7 cellular contexts compared by ENCODE assay signal in the genomic region with DNA sequence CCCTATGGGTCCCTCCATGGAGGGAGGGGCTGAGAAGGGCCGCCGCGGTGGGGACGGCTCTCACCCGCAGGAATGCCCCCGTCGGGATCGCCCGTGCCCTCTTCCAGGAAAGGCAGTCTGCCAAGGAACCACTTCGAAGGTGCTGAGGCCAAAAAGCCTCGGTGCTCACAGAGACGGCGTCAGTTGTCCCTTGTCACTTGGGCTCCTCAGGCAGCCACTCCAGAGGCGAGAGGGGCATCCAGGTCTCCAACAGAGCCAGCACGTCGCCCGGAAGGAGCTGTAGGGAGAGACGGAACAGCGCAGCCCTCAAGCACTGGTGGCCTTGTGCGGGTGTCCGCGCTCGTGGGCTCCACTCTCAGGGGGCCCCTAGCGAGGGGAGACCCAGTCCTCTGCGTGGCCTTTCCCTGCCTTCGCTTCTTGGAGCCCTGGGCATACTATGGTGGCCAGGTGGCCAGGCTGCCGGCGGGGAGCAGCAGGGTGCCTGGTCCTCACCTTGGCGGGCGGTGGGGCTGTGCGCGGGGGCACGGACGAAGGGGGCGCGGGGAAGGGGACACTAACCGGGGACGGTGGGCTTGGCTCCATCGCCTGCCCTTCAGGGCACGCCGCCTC. TPM values are rescaled to one million over a fixed set of nuclear protein-coding genes. Genes with fewer than 3 reads are reported as not detected.
A peak's percentile ranks its signal among the peaks of the same experiment; 100 is the strongest.
DNase-seq lines count a peak whose midpoint lies in the region; ATAC-seq, FAIRE-seq and TF ChIP-seq lines count a peak whose summit lies in the region.

No MANE protein-coding gene starts in this region.

- no CpG with 5 or more reads among the region's 41 CpGs for WGBS in gastroesophageal sphincter (ENCODE audit: low coverage in 1 of 2), 2 donors

- H3K36me3 ChIP-seq in gastroesophageal sphincter = no peaks in the 10 kb centered on the region

- H3K27me3 Mint-ChIP-seq in WTC11 (ENCODE audit: low read depth) = peaks cover 34% of the 10 kb centered on the region

- peaks cover 0 to 21% (median 6%) of the 10 kb centered on the region in 3 donors for H3K4me1 ChIP-seq in gastroesophageal sphincter

- H3K27me3 ChIP-seq in gastroesophageal sphincter = peaks cover 3% of the 10 kb centered on the region

- H3K4me1 Mint-ChIP-seq in WTC11 = peaks cover 20% of the 10 kb centered on the region; the same call in 1 of the 2 replicates

- no peak for TF ChIP-seq POLR2A in gastroesophageal sphincter (IDR thresholded peaks at IDR 0.05)

- no peaks in the 10 kb centered on the region for H3K9me3 ChIP-seq in gastroesophageal sphincter

- no peak for TF ChIP-seq EP300 in gastroesophageal sphincter (IDR thresholded peaks at IDR 0.05)

- peak overlapping the region in 3 of 4 donors; percentile 74 to 82 (median 75) for H3K27ac ChIP-seq in gastroesophageal sphincter

- CTCF ChIA-PET in WTC11 (lab: Charles Lee) = interaction anchor here (0.8 to 6.7 kb wide), 13 partner anchors 9 to 391 kb away, joined by 3 to 54 read pairs (median 4); no protein-coding TSS in a partner anchor

- ATAC-seq in HG02840 (IDR thresholded peaks at IDR 0.05; ENCODE audit: low FRiP score, unreplicated experiment) (peak; percentile 14), WTC11 (no peak), gastroesophageal sphincter (peak; percentile 16)

- H3K4me3 ChIP-seq in GM08714 (ENCODE audit: low read length) (peak overlapping the region; percentile 2; the same call in 1 of the 2 replicates), gastroesophageal sphincter (peak overlapping the region; percentile 60 to 83), retinal pigment epithelial cell (ENCODE audit: low read length) (peak overlapping the region; percentile 37)

- POLR2A ChIA-PET in WTC11 (lab: Charles Lee) = interaction anchor here (1.7 kb wide), 1 partner anchor 10 kb away, joined by 4 read pairs; no protein-coding TSS in a partner anchor

- FAIRE-seq in RCC 7860 (lab: Jason Lieb, UNC) = no peak

- H3K27ac Mint-ChIP-seq in WTC11 = no peak overlapping the region

- H3K36me3 Mint-ChIP-seq in WTC11 = no peaks in the 10 kb centered on the region

- no peaks in the 10 kb centered on the region for H3K9me3 Mint-ChIP-seq in WTC11

- H3K4me3 Mint-ChIP-seq in WTC11 = peak overlapping the region; percentile 62

- DNase-seq in WTC11 (ENCODE audit: low spot score) (no peak), retinal pigment epithelial cell (ENCODE audit: low read depth) (no peak), RCC 7860 (ENCODE audit: low spot score) (no peak), NCI-H226 (no peak)

- no peak for TF ChIP-seq CTCF in WTC11 (IDR thresholded peaks at IDR 0.05)
- no peak for TF ChIP-seq CTCF in gastroesophageal sphincter (IDR thresholded peaks at IDR 0.05)
- no peak for TF ChIP-seq CTCF in retinal pigment epithelial cell (conservative IDR thresholded peaks at IDR 0.05; ENCODE audit: low read depth, low read length)

TF ChIP-seq in WTC11, 78 proteins besides CTCF, POLR2A, EP300 and RAD21:
- TF ChIP-seq HMGA2 (CRISPR knock-in tag; IDR thresholded peaks at IDR 0.05) = no peak
- no peak for TF ChIP-seq KAT7 (CRISPR knock-in tag; IDR thresholded peaks at IDR 0.05; ENCODE audit: borderline replicate concordance)
- TF ChIP-seq, protein P1, sequence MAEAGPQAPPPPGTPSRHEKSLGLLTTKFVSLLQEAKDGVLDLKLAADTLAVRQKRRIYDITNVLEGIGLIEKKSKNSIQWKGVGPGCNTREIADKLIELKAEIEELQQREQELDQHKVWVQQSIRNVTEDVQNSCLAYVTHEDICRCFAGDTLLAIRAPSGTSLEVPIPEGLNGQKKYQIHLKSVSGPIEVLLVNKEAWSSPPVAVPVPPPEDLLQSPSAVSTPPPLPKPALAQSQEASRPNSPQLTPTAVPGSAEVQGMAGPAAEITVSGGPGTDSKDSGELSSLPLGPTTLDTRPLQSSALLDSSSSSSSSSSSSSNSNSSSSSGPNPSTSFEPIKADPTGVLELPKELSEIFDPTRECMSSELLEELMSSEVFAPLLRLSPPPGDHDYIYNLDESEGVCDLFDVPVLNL (CRISPR knock-in tag; IDR thresholded peaks at IDR 0.05; ENCODE audit: borderline replicate concordance, low read depth) = no peak
- no peak for TF ChIP-seq PRRX2 (CRISPR knock-in tag; IDR thresholded peaks at IDR 0.05)
- TF ChIP-seq ESRRA (CRISPR knock-in tag; IDR thresholded peaks at IDR 0.05; ENCODE audit: borderline replicate concordance) = no peak

RNA-seq across cellular contexts. Expression of a gene that starts 1.0 kb away (rescaled TPM):
- total RNA-seq in WTC11 (2021) (0.32 to 0.50 TPM (median 0.41 TPM) in 3 replicates), gastroesophageal sphincter (1 to 10 TPM in 1 of 4 donors, under 1 TPM in 3; 0.15 to 2.0 (median 0.60) TPM)

RNA-seq across cellular contexts. Expression of a gene that starts 26.1 kb away (rescaled TPM):
- total RNA-seq in WTC11 (2021) (0.66 to 1.0 TPM (median 0.68 TPM) in 3 replicates), gastroesophageal sphincter (not detected)

RNA-seq across cellular contexts. Expression of a gene that starts 59.4 kb away (rescaled TPM):
- total RNA-seq in WTC11 (2021) (0.09 TPM in 1 of 3 replicates, not detected in the others), gastroesophageal sphincter (under 1 TPM in 1 of 4 donors, not detected in 3; 0.15 TPM)

RNA-seq across cellular contexts. Expression of a gene that starts 59.5 kb away (rescaled TPM):
- total RNA-seq in WTC11 (2021) (2.9 to 3.5 TPM (median 3.0 TPM) in 3 replicates), gastroesophageal sphincter (10 to 100 TPM; 11.6 to 17.6 (median 16.4) TPM)

Comparison
In these comparisons a context has a peak if more than half of its experiments do, and no peak if none do; other contexts are left out.
1. H3K4me3 ChIP-seq: peak in every context shown above with its lines; median percentile 72 in gastroesophageal sphincter; 37 in retinal pigment epithelial cell; 2 in GM08714.